21 cellular contexts compared by ENCODE assay signal in the genomic region with DNA sequence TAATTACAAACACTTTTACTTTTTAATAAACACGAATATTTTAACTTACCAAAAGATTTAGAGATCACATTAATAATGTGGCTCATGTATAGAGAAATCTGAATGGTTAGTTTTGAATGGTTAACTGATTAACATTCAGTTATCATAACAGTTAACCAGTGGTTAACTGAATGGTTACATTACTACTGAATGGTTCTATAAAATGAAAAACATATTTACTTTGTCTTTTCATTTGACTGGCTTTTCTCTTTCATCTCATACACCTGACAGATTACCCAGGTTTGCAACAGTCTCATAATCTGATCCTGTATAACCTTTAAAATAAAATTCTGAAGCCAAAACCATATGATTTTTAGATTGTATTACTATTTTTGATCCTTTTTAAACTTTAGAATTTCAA.
"Had no signal": no experiment of that assay in that cellular context is flagged by ENCODE, and none has a peak within 500 bp of the region (broad histone marks: within the 10 kb centered on the region; RNA-seq: fewer than 3 reads in every experiment).

No MANE protein-coding gene starts in this region.

- H3K9ac ChIP-seq: parathyroid adenoma had no signal

- H3K27ac Mint-ChIP-seq: activated CD8-positive, alpha-beta T cell treated with anti-CD3 and anti-CD28 coated beads for 36 hours; activated naive CD8-positive, alpha-beta T cell treated with anti-CD3 and anti-CD28 coated beads, Interleukin-2, amount 10 ng/mL, durations not matched to agents 7 days and 5 days; activated T-helper 2 cell treated with anti-CD3 and anti-CD28 coated beads, Interferon-gamma antibody, Interleukin-2, Interleukin-4, amounts not matched to agents 10 μg/mL and 5 μg/mL and 100 μg/mL, durations not matched to agents 14 hours and 24 hours and 36 hours; brain; endodermal cell; naive thymus-derived CD8-positive, alpha-beta T cell; stimulated activated effector memory CD8-positive, alpha-beta T cell treated with anti-CD3 and anti-CD28 coated beads, Interleukin-12 subunit alpha, Interleukin-12 subunit beta, amount 100 ng/mL, for 72 hours; T-helper 2 cell treated with Interferon-gamma antibody and Interleukin-4, amounts not matched to agents 5 μg/mL and 100 μg/mL, for 36 hours; type B pancreatic cell had no signal

- H3K9me3 ChIP-seq: colonic mucosa, heart right ventricle, testis had no signal

- H3K27ac ChIP-seq: colonic mucosa, heart right ventricle, parathyroid adenoma, testis had no signal

- H3K36me3 ChIP-seq: colonic mucosa had no signal

- H3K4me3 ChIP-seq: colonic mucosa, heart right ventricle, testis had no signal

- H3K4me1 ChIP-seq: parathyroid adenoma, testis had no signal

- H3K36me3 Mint-ChIP-seq: stimulated activated effector memory CD8-positive, alpha-beta T cell treated with anti-CD3 and anti-CD28 coated beads, Interleukin-12 subunit alpha, Interleukin-12 subunit beta, amount 100 ng/mL, for 72 hours had no signal

- H2AFZ ChIP-seq: parathyroid adenoma had no signal

- H3K4me3 Mint-ChIP-seq: activated CD8-positive, alpha-beta T cell treated with anti-CD3 and anti-CD28 coated beads for 36 hours; activated naive CD8-positive, alpha-beta T cell treated with anti-CD3 and anti-CD28 coated beads, Interleukin-2, amount 10 ng/mL, durations not matched to agents 7 days and 5 days; brain; central memory CD8-positive, alpha-beta T cell; endodermal cell; naive thymus-derived CD8-positive, alpha-beta T cell; stimulated activated effector memory CD8-positive, alpha-beta T cell treated with anti-CD3 and anti-CD28 coated beads, Interleukin-12 subunit alpha, Interleukin-12 subunit beta, amount 100 ng/mL, for 72 hours; T-helper 2 cell treated with Interferon-gamma antibody and Interleukin-4, amounts not matched to agents 5 μg/mL and 100 μg/mL, for 36 hours; type B pancreatic cell had no signal

- DNase-seq: activated CD4-positive, alpha-beta T cell treated with anti-CD3 and anti-CD28 coated beads for 48 hours; activated CD4-positive, CD25-positive, alpha-beta regulatory T cell; activated CD8-positive, alpha-beta T cell treated with anti-CD3 and anti-CD28 coated beads for 36 hours; activated naive CD4-positive, alpha-beta T cell treated with Interleukin-2 at 50 U/mL for 16 hours; activated naive CD8-positive, alpha-beta T cell treated with anti-CD3 and anti-CD28 coated beads, Interleukin-2, amount 10 ng/mL, durations not matched to agents 7 days and 5 days; activated T-cell treated with anti-CD3 and anti-CD28 coated beads, Interleukin-2, amount 50 U/mL, for 1 hour; colonic mucosa; endodermal cell; heart right ventricle; mesendoderm; naive thymus-derived CD8-positive, alpha-beta T cell; retina; stimulated activated CD4-positive, alpha-beta T cell treated with anti-CD3 and anti-CD28 coated beads, Interleukin-4, amount 100 ng/mL, for 24 hours; testis had no signal

- H3K79me2 ChIP-seq: parathyroid adenoma had no signal

- H3K9me3 Mint-ChIP-seq: brain; central memory CD8-positive, alpha-beta T cell; endodermal cell; type B pancreatic cell had no signal

- H3K27me3 ChIP-seq: colonic mucosa, heart right ventricle, testis had no signal

- H3K27me3 Mint-ChIP-seq: activated CD8-positive, alpha-beta T cell treated with anti-CD3 and anti-CD28 coated beads for 36 hours; activated naive CD8-positive, alpha-beta T cell treated with anti-CD3 and anti-CD28 coated beads, Interleukin-2, amount 10 ng/mL, durations not matched to agents 7 days and 5 days; brain; central memory CD8-positive, alpha-beta T cell; naive thymus-derived CD8-positive, alpha-beta T cell; type B pancreatic cell had no signal
